20 cellular contexts compared by ENCODE assay signal in genomic region chr2:158153270-158154015, GRCh38. TPM values are rescaled to one million over a fixed set of nuclear protein-coding genes. Genes with fewer than 3 reads are reported as not detected.
"Had no signal": no experiment of that assay in that cellular context is flagged by ENCODE, and none has a peak within 500 bp of the region (broad histone marks: within the 10 kb centered on the region; RNA-seq: fewer than 3 reads in every experiment).

No MANE protein-coding gene starts in this region.

- DNase-seq: cortex of kidney; dorsolateral prefrontal cortex; effector memory CD4-positive, alpha-beta T cell; heart left ventricle; hippocampal formation; naive thymus-derived CD8-positive, alpha-beta T cell; psoas muscle; stimulated activated CD4-positive, alpha-beta T cell treated with anti-CD3 and anti-CD28 coated beads, Interleukin-2, amount 100 ng/mL, for 48 hours; testis had no signal

- ATAC-seq: esophagus mucosa; heart left ventricle; naive thymus-derived CD8-positive, alpha-beta T cell; psoas muscle had no signal

RNA-seq across cellular contexts. Expression of gene UPP2, which starts 51.8 kb away (rescaled TPM):
- total RNA-seq: esophagus mucosa; fibroblast of lung; glomerular endothelial cell; heart left ventricle; kidney epithelial cell; lung microvascular endothelial cell; mesenteric fat pad; mononuclear cell; naive thymus-derived CD8-positive, alpha-beta T cell; osteoblast; psoas muscle; smooth muscle cell; tibial nerve had no signal
- polyA plus RNA-seq: fibroblast of lung; heart left ventricle; naive thymus-derived CD8-positive, alpha-beta T cell; psoas muscle; smooth muscle cell; urinary bladder had no signal
